In genomic region chr6:551405-551804, GRCh38 we compare ENCODE assay signal across 8 cellular contexts.
DNase-seq lines count a peak whose midpoint lies in the region; ATAC-seq and TF ChIP-seq lines count a peak whose summit lies in the region.

No MANE protein-coding gene starts in this region.

- CTCF ChIA-PET in A673 (lab: Charles Lee) = no interaction called here

- DNase-seq in A673 (ENCODE audit: low spot score) (peak; percentile 46), HCEC 1CT (peak; percentile 28), iPS DF 4.7 (ENCODE audit: extremely low read depth, low spot score) (peak; percentile 19), NCI-H2196 (lab: John Stamatoyannopoulos, UW; ENCODE audit: unreplicated experiment) (no peak), body of pancreas (no peak), progenitor cell of endocrine pancreas (ENCODE audit: low spot score, unreplicated experiment) (no peak), COLO668 (lab: John Stamatoyannopoulos, UW; ENCODE audit: unreplicated experiment) (no peak)
- DNase-seq in activated T-cell treated with anti-CD3 and anti-CD28 coated beads, Interleukin-2, amount 50 U/mL, for 4 hours = peak; percentile 26

- no peaks in the 10 kb centered on the region for H3K27me3 ChIP-seq in A673 (replicated peaks; ENCODE audit: insufficient read depth, low read depth, low read length, poor library complexity)
- no peaks in the 10 kb centered on the region for H3K27me3 ChIP-seq in body of pancreas

- H3K9me3 ChIP-seq in A673 (ENCODE audit: low read depth, low read length, poor library complexity, severe bottlenecking) (no peaks in the 10 kb centered on the region), body of pancreas (no peaks in the 10 kb centered on the region)

- ATAC-seq in activated T-cell treated with anti-CD3 and anti-CD28 coated beads, Interleukin-2, amount 50 U/mL, for 4 hours = peak; percentile 56 to 62
- ATAC-seq in body of pancreas = no peak

- WGBS in body of pancreas, 2 donors = 84 to 93% methylated on average over 4 of the region's 4 CpGs

- intact Hi-C loops in A673 (cut with micrococcal nuclease; ENCODE audit: unreplicated experiment) (no loop called here), body of pancreas (cut with DNase I) (no loop called here)

- no peak overlapping the region for H3K27ac ChIP-seq in A673 (ENCODE audit: low read depth, low read length, poor library complexity, severe bottlenecking)
- no peak overlapping the region for H3K27ac ChIP-seq in body of pancreas

- H3K4me3 ChIP-seq in A673 (ENCODE audit: low read depth, low read length, poor library complexity, severe bottlenecking) = no peak overlapping the region
- no peak overlapping the region for H3K4me3 ChIP-seq in body of pancreas

- peaks cover 9% of the 10 kb centered on the region for H3K36me3 ChIP-seq in A673 (ENCODE audit: insufficient read depth, low read length, poor library complexity, severe bottlenecking)
- H3K36me3 ChIP-seq in body of pancreas (replicated peaks in 1 of 2; ENCODE audit: insufficient read depth in 1 of 2, low read depth in 2 of 2) = peaks cover 0 to 2% of the 10 kb centered on the region in 2 donors

- TF ChIP-seq POLR2A in body of pancreas (IDR thresholded peaks at IDR 0.05) = no peak

- no peak overlapping the region for H3K4me3 Mint-ChIP-seq in activated T-cell treated with anti-CD3 and anti-CD28 coated beads, Interleukin-2, amount 50 U/mL, for 4 hours
- H3K4me3 Mint-ChIP-seq in progenitor cell of endocrine pancreas (ENCODE audit: low read depth) = no peak overlapping the region

- H3K4me1 ChIP-seq in A673 (ENCODE audit: insufficient read depth, low read length, poor library complexity, severe bottlenecking) (no peaks in the 10 kb centered on the region), body of pancreas (no peaks in the 10 kb centered on the region)

- peaks cover 40% of the 10 kb centered on the region for H3K4me1 Mint-ChIP-seq in activated T-cell treated with anti-CD3 and anti-CD28 coated beads, Interleukin-2, amount 50 U/mL, for 4 hours (ENCODE audit: low read depth)
- no peaks in the 10 kb centered on the region for H3K4me1 Mint-ChIP-seq in progenitor cell of endocrine pancreas (ENCODE audit: low read depth)

- POLR2A ChIA-PET in A673 (lab: Charles Lee; ENCODE audit: low non-redundant PET) = no interaction called here

- no peak overlapping the region for H3K27ac Mint-ChIP-seq in progenitor cell of endocrine pancreas

- no peaks in the 10 kb centered on the region for H3K27me3 Mint-ChIP-seq in activated T-cell treated with anti-CD3 and anti-CD28 coated beads, Interleukin-2, amount 50 U/mL, for 4 hours (ENCODE audit: low read depth)
- H3K27me3 Mint-ChIP-seq in progenitor cell of endocrine pancreas = no peaks in the 10 kb centered on the region

- no TSS peak for BruUV-seq in A673 (replicated peaks; lab: Mats Ljungman, UMichigan)

- H3K36me3 Mint-ChIP-seq in activated T-cell treated with anti-CD3 and anti-CD28 coated beads, Interleukin-2, amount 50 U/mL, for 4 hours (ENCODE audit: insufficient read depth) = peaks cover 34% of the 10 kb centered on the region
- H3K36me3 Mint-ChIP-seq in progenitor cell of endocrine pancreas (ENCODE audit: insufficient read depth) = peaks cover 5% of the 10 kb centered on the region

- TF ChIP-seq CTCF in A673 (conservative IDR thresholded peaks at IDR 0.05; ENCODE audit: low read depth, low read length) (0 out of 2 replicates have a peak, but pooled peaks have one; percentile 26), body of pancreas (IDR thresholded peaks at IDR 0.05) (no peak), progenitor cell of endocrine pancreas (IDR thresholded peaks at IDR 0.05; ENCODE audit: unreplicated experiment) (no peak)

- no peaks in the 10 kb centered on the region for H3K9me3 Mint-ChIP-seq in activated T-cell treated with anti-CD3 and anti-CD28 coated beads, Interleukin-2, amount 50 U/mL, for 4 hours
- H3K9me3 Mint-ChIP-seq in progenitor cell of endocrine pancreas (ENCODE audit: low read depth) = no peaks in the 10 kb centered on the region

Comparison
In these comparisons a context has a peak if more than half of its experiments do, and no peak if none do; other contexts are left out.
1. DNase-seq: peak in A673 (single experiment), HCEC 1CT (single experiment), activated T-cell treated with anti-CD3 and anti-CD28 coated beads, Interleukin-2, amount 50 U/mL, for 4 hours (single experiment) and iPS DF 4.7 (single experiment); none in NCI-H2196 (single experiment), body of pancreas (0 of 4), progenitor cell of endocrine pancreas (single experiment) and COLO668 (single experiment).